1 cellular context compared by ENCODE assay signal in genomic region chr1:119766374-119766794, GRCh38.
TF ChIP-seq lines count a peak whose summit lies in the region.

No MANE protein-coding gene starts in this region.

TF ChIP-seq in HEK293T, 16 proteins besides CTCF, POLR2A, EP300 and RAD21 (continued from another document):
- no peak for TF ChIP-seq PKNOX1 (IDR thresholded peaks at IDR 0.05)
- TF ChIP-seq SUZ12 (IDR thresholded peaks at IDR 0.05), result no peak
- TF ChIP-seq L3MBTL2 (conservative IDR thresholded peaks at IDR 0.05), result no peak
- TF ChIP-seq BHLHE40 (IDR thresholded peaks at IDR 0.05; ENCODE audit: borderline replicate concordance), result no peak
- no peak for TF ChIP-seq ARNT (IDR thresholded peaks at IDR 0.05)
- TF ChIP-seq ZNF384 (IDR thresholded peaks at IDR 0.05), result no peak
- no peak for TF ChIP-seq TARDBP (IDR thresholded peaks at IDR 0.05)
- TF ChIP-seq FOXM1 (IDR thresholded peaks at IDR 0.05; ENCODE audit: borderline replicate concordance), result no peak
- TF ChIP-seq HDGF (IDR thresholded peaks at IDR 0.05; ENCODE audit: borderline replicate concordance), result no peak
- TF ChIP-seq SP1 (IDR thresholded peaks at IDR 0.05), result no peak
TF ChIP-seq in HEK293T: peak in this region for 0.
